In genomic region chr21:42781150-42781980, GRCh38 we compare ENCODE assay signal across 9 cellular contexts.
A peak's percentile ranks its signal among the peaks of the same experiment; 100 is the strongest.
DNase-seq lines count a peak whose midpoint lies in the region.
"Had no signal": no experiment of that assay in that cellular context is flagged by ENCODE, and none has a peak within 500 bp of the region (broad histone marks: within the 10 kb centered on the region; RNA-seq: fewer than 3 reads in every experiment).

No MANE protein-coding gene starts in this region.

- DNase-seq in NCI-H1436 (lab: John Stamatoyannopoulos, UW) (peak; percentile 63), NCI-H1436 treated with DMSO at 0.1 percent for 48 hours (lab: John Stamatoyannopoulos, UW) (no peak), SJCRH30 (peak in 1 of 2 experiments; percentile 41), HPDE6-E6E7 (ENCODE audit: extremely low spot score) (no peak), KG1 (lab: John Stamatoyannopoulos, UW) (no peak)
- no peak for DNase-seq in NK-92 treated with Interleukin-12 subunit alpha and Interleukin-12 subunit beta, amount 100 ng/mL, for 24 hours (lab: John Stamatoyannopoulos, UW)

- H3K4me3 ChIP-seq in SJCRH30, result peak overlapping the region; percentile 23; the same call in 1 of the 2 replicates
- H3K4me3 ChIP-seq in iPS-11a (ENCODE audit: low read depth, low read length), result peak overlapping the region; percentile 33
- H3K4me3 ChIP-seq in skeletal muscle tissue (ENCODE audit: low read length in 3 of 3), result peak overlapping the region; percentile 40 to 54 (median 43)

- H3K27ac ChIP-seq in SJCRH30 (no peak overlapping the region), skeletal muscle tissue (ENCODE audit: low read depth, low read length) (peak overlapping the region; percentile 19)
- H3K27ac ChIP-seq: KMS-11 had no signal

- H3K27me3 ChIP-seq in SJCRH30, result peaks cover 11% of the 10 kb centered on the region; the same call in 1 of the 2 replicates
- H3K27me3 ChIP-seq in skeletal muscle tissue (ENCODE audit: control insufficient read depth in 3 of 3, insufficient read depth in 3 of 3, low read length in 3 of 3), result peaks cover 50 to 68% (median 65%) of the 10 kb centered on the region in 3 donors

- H3K4me1 ChIP-seq in SJCRH30 (no peaks in the 10 kb centered on the region), skeletal muscle tissue (ENCODE audit: control insufficient read depth in 3 of 3, insufficient read depth in 3 of 3, low read length in 3 of 3) (peaks cover 3 to 18% (median 15%) of the 10 kb centered on the region in 3 donors)

- peak overlapping the region in 1 of 3 donors; percentile 66 for H3K9ac ChIP-seq in skeletal muscle tissue (ENCODE audit: low read depth in 1 of 3, low read length in 3 of 3)
- H3K9ac ChIP-seq: KMS-11 had no signal

- H3K36me3 ChIP-seq in SJCRH30 (no peaks in the 10 kb centered on the region), skeletal muscle tissue (ENCODE audit: control insufficient read depth in 3 of 3, insufficient read depth in 3 of 3, low read length in 3 of 3) (no peaks in the 10 kb centered on the region)

- H3K9me3 ChIP-seq in SJCRH30 (replicated peaks), result no peaks in the 10 kb centered on the region
- no peaks in the 10 kb centered on the region for H3K9me3 ChIP-seq in skeletal muscle tissue (ENCODE audit: control insufficient read depth in 3 of 3, low read length in 3 of 3)
